ENCODE assay signal across 1 cellular context in the genomic region with DNA sequence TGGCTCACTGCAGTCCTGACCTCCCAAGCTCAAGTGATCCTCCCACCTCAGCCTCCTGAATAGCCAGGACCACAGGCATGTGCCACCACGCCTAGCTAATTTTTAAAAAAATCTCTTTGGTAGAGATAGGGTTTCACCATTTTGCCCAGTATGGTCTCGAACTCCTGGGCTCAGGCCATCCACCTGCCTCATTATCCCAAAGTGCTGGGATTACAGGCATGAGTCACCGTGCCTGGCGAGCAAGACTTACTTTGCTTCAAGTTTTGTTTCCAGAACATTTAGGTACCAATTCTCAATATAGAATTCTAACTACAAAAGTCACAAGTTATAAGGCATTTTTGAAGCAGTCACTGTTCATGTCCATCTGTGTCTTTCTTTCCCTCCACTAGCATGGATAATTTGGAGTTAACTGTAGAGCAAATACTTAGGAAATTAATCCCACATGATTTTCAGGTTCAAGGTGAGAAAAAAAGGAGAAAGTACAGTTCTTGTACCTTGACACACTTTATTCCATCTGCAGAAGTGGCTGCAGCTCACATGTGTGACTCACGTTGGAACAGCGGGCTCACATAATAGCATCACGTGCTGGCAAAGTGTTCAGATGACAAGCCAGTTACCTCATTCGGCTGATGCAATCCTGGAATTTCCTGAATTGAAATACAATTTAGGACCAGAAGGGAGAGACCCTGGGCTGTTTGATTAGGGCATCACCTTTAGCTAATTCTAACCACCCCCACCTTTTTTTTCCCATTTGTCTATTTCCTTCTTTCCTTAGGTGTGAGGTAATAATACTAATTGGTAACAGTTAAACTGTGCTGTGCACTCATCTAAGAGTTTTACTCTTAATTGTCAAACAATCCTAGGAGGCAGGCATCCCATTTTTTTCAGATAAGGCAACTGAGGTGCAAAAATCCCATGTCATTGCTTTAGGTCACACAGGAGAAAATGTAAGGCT.
TF ChIP-seq lines count a peak whose summit lies in the region.

No MANE protein-coding gene starts in this region.

TF ChIP-seq in GM23338, 12 proteins besides CTCF, POLR2A, EP300 and RAD21 (continued from another document):
- TF ChIP-seq, protein P1, sequence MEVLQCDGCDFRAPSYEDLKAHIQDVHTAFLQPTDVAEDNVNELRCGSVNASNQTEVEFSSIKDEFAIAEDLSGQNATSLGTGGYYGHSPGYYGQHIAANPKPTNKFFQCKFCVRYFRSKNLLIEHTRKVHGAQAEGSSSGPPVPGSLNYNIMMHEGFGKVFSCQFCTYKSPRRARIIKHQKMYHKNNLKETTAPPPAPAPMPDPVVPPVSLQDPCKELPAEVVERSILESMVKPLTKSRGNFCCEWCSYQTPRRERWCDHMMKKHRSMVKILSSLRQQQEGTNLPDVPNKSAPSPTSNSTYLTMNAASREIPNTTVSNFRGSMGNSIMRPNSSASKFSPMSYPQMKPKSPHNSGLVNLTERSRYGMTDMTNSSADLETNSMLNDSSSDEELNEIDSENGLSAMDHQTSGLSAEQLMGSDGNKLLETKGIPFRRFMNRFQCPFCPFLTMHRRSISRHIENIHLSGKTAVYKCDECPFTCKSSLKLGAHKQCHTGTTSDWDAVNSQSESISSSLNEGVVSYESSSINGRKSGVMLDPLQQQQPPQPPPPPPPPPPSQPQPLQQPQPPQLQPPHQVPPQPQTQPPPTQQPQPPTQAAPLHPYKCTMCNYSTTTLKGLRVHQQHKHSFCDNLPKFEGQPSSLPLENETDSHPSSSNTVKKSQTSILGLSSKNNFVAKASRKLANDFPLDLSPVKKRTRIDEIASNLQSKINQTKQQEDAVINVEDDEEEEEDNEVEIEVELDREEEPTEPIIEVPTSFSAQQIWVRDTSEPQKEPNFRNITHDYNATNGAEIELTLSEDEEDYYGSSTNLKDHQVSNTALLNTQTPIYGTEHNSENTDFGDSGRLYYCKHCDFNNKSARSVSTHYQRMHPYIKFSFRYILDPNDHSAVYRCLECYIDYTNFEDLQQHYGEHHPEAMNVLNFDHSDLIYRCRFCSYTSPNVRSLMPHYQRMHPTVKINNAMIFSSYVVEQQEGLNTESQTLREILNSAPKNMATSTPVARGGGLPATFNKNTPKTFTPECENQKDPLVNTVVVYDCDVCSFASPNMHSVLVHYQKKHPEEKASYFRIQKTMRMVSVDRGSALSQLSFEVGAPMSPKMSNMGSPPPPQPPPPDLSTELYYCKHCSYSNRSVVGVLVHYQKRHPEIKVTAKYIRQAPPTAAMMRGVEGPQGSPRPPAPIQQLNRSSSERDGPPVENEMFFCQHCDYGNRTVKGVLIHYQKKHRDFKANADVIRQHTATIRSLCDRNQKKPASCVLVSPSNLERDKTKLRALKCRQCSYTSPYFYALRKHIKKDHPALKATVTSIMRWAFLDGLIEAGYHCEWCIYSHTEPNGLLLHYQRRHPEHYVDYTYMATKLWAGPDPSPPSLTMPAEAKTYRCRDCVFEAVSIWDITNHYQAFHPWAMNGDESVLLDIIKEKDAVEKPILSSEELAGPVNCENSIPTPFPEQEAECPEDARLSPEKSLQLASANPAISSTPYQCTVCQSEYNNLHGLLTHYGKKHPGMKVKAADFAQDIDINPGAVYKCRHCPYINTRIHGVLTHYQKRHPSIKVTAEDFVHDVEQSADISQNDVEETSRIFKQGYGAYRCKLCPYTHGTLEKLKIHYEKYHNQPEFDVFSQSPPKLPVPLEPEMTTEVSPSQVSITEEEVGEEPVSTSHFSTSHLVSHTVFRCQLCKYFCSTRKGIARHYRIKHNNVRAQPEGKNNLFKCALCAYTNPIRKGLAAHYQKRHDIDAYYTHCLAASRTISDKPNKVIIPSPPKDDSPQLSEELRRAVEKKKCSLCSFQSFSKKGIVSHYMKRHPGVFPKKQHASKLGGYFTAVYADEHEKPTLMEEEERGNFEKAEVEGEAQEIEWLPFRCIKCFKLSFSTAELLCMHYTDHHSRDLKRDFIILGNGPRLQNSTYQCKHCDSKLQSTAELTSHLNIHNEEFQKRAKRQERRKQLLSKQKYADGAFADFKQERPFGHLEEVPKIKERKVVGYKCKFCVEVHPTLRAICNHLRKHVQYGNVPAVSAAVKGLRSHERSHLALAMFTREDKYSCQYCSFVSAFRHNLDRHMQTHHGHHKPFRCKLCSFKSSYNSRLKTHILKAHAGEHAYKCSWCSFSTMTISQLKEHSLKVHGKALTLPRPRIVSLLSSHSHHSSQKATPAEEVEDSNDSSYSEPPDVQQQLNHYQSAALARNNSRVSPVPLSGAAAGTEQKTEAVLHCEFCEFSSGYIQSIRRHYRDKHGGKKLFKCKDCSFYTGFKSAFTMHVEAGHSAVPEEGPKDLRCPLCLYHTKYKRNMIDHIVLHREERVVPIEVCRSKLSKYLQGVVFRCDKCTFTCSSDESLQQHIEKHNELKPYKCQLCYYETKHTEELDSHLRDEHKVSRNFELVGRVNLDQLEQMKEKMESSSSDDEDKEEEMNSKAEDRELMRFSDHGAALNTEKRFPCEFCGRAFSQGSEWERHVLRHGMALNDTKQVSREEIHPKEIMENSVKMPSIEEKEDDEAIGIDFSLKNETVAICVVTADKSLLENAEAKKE (CRISPR knock-in tag; IDR thresholded peaks at IDR 0.05): no peak
- TF ChIP-seq, protein P2, sequence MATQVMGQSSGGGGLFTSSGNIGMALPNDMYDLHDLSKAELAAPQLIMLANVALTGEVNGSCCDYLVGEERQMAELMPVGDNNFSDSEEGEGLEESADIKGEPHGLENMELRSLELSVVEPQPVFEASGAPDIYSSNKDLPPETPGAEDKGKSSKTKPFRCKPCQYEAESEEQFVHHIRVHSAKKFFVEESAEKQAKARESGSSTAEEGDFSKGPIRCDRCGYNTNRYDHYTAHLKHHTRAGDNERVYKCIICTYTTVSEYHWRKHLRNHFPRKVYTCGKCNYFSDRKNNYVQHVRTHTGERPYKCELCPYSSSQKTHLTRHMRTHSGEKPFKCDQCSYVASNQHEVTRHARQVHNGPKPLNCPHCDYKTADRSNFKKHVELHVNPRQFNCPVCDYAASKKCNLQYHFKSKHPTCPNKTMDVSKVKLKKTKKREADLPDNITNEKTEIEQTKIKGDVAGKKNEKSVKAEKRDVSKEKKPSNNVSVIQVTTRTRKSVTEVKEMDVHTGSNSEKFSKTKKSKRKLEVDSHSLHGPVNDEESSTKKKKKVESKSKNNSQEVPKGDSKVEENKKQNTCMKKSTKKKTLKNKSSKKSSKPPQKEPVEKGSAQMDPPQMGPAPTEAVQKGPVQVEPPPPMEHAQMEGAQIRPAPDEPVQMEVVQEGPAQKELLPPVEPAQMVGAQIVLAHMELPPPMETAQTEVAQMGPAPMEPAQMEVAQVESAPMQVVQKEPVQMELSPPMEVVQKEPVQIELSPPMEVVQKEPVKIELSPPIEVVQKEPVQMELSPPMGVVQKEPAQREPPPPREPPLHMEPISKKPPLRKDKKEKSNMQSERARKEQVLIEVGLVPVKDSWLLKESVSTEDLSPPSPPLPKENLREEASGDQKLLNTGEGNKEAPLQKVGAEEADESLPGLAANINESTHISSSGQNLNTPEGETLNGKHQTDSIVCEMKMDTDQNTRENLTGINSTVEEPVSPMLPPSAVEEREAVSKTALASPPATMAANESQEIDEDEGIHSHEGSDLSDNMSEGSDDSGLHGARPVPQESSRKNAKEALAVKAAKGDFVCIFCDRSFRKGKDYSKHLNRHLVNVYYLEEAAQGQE (IDR thresholded peaks at IDR 0.05; ENCODE audit: unreplicated experiment): no peak
- TF ChIP-seq CREB1 (CRISPR knock-in tag; IDR thresholded peaks at IDR 0.05; ENCODE audit: low read depth): no peak
- TF ChIP-seq, protein P3, sequence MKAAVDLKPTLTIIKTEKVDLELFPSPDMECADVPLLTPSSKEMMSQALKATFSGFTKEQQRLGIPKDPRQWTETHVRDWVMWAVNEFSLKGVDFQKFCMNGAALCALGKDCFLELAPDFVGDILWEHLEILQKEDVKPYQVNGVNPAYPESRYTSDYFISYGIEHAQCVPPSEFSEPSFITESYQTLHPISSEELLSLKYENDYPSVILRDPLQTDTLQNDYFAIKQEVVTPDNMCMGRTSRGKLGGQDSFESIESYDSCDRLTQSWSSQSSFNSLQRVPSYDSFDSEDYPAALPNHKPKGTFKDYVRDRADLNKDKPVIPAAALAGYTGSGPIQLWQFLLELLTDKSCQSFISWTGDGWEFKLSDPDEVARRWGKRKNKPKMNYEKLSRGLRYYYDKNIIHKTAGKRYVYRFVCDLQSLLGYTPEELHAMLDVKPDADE (IDR thresholded peaks at IDR 0.05): no peak
- no peak for TF ChIP-seq EZH2phosphoT487 (IDR thresholded peaks at IDR 0.05; ENCODE audit: unreplicated experiment)
- no peak for TF ChIP-seq POLR2AphosphoS5 (IDR thresholded peaks at IDR 0.05; ENCODE audit: low read depth)
- no peak for TF ChIP-seq NANOG (IDR thresholded peaks at IDR 0.05; ENCODE audit: borderline replicate concordance)
- no peak for TF ChIP-seq JUNB (IDR thresholded peaks at IDR 0.05; ENCODE audit: unreplicated experiment)
